In the genomic region with DNA sequence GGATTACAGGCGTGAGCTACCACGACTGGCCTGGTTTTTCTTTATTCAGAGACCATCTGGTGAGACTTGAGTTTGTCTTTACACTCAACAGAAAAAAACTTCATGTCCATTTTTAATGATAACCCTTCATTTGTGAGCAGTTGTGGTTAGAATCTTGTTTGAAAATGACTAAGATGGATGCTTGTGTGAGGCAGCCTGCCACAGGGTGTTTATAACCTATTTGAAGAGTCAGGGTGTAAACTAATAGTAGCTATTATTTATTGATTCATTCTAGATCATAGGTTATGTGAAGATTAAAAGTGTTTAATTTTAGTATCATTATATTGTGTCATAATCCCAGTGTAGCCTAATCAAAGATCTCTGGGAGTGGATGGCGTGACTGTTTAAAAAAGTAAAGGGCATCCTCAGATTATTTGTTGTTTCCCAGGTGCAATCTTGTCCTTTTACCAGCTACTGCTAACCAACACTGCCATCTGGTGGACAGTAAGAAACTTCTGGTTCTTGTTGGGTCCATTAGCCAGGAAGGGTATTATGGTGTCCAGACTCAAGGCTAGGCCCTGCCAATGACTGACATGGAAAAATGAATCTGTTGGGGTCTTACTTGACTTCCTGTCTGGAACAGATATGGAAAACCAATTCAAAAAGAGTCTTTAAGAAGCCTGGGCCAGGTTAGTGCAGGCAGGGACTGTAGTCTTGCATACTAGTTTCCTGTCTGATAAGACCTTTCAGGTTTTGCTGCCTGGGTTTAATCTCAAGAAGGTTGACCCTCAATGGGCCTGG, we compare ENCODE assay signal across 8 cellular contexts. TPM values are rescaled to one million over a fixed set of nuclear protein-coding genes. Genes with fewer than 3 reads are reported as not detected.
DNase-seq lines count a peak whose midpoint lies in the region; ATAC-seq and TF ChIP-seq lines count a peak whose summit lies in the region.

No MANE protein-coding gene starts in this region.

- no peaks in the 10 kb centered on the region for H3K79me2 ChIP-seq in parathyroid adenoma

- H3K4me1 ChIP-seq in gastroesophageal sphincter (peaks cover 0 to 22% (median 0%) of the 10 kb centered on the region in 3 donors), parathyroid adenoma (no peaks in the 10 kb centered on the region)

- H3K9me3 ChIP-seq in gastroesophageal sphincter (no peaks in the 10 kb centered on the region), parathyroid adenoma (ENCODE audit: control insufficient read depth, low read length) (no peaks in the 10 kb centered on the region)

- DNase-seq in ELR (ENCODE audit: low read depth) = peak; percentile 90
- DNase-seq in HuH-7 (ENCODE audit: low spot score) = peak; percentile 26
- peak; percentile 77 for DNase-seq in NOMO-1 treated with DMSO at 0.1 percent for 48 hours (lab: John Stamatoyannopoulos, UW; ENCODE audit: unreplicated experiment)
- DNase-seq in activated T-helper 1 cell treated with Interleukin-2 at 50 U/mL for 16 hours (ENCODE audit: low read depth) = peak; percentile 5

- ATAC-seq in GM21526 (IDR thresholded peaks at IDR 0.05; ENCODE audit: low FRiP score, unreplicated experiment) (peak; percentile 60), gastroesophageal sphincter (peak; percentile 35), HG02970 (IDR thresholded peaks at IDR 0.05; ENCODE audit: low FRiP score, unreplicated experiment) (no peak)

- no peak for TF ChIP-seq EP300 in gastroesophageal sphincter (IDR thresholded peaks at IDR 0.05)

- no peak overlapping the region for H3K9ac ChIP-seq in parathyroid adenoma

- H3K27ac ChIP-seq in gastroesophageal sphincter (no peak overlapping the region), parathyroid adenoma (no peak overlapping the region)

- TF ChIP-seq POLR2A in gastroesophageal sphincter (IDR thresholded peaks at IDR 0.05) = no peak

- no peak overlapping the region for H3K4me3 ChIP-seq in gastroesophageal sphincter
- no peak overlapping the region for H3K4me3 ChIP-seq in parathyroid adenoma (ENCODE audit: low read depth, low read length)

- H3K36me3 ChIP-seq in gastroesophageal sphincter (peaks cover 0 to 28% of the 10 kb centered on the region in 2 donors), parathyroid adenoma (ENCODE audit: control insufficient read depth, insufficient read depth, low read length) (no peaks in the 10 kb centered on the region)

- H3K4me2 ChIP-seq in parathyroid adenoma (ENCODE audit: low read length) = no peak overlapping the region

- 48 to 59% methylated on average over 2 of the region's 3 CpGs for WGBS in gastroesophageal sphincter (ENCODE audit: low coverage in 1 of 2), 2 donors

- TF ChIP-seq CTCF in gastroesophageal sphincter (IDR thresholded peaks at IDR 0.05) (peak; percentile 74 to 80 (median 78)), parathyroid adenoma (IDR thresholded peaks at IDR 0.05) (peak; percentile 83)

- H2AFZ ChIP-seq in parathyroid adenoma = no peak overlapping the region

- H3K27me3 ChIP-seq in gastroesophageal sphincter (no peaks in the 10 kb centered on the region), parathyroid adenoma (ENCODE audit: control insufficient read depth, insufficient read depth, low read length) (no peaks in the 10 kb centered on the region)

RNA-seq across cellular contexts. Expression of a gene that starts 24.9 kb away (rescaled TPM):
- total RNA-seq in gastroesophageal sphincter = 10 to 100 TPM in 3 of 4 donors, 1 to 10 TPM in 1; 8.6 to 17.2 (median 12.3) TPM

Comparison
In these comparisons a context has a peak if more than half of its experiments do, and no peak if none do; other contexts are left out.
1. DNase-seq: peak in every context shown above with its lines; median percentile 90 in ELR; 77 in NOMO-1 treated with DMSO at 0.1 percent for 48 hours; 26 in HuH-7; 5 in activated T-helper 1 cell treated with Interleukin-2 at 50 U/mL for 16 hours.